ENCODE assay signal across 22 cellular contexts in the genomic region with DNA sequence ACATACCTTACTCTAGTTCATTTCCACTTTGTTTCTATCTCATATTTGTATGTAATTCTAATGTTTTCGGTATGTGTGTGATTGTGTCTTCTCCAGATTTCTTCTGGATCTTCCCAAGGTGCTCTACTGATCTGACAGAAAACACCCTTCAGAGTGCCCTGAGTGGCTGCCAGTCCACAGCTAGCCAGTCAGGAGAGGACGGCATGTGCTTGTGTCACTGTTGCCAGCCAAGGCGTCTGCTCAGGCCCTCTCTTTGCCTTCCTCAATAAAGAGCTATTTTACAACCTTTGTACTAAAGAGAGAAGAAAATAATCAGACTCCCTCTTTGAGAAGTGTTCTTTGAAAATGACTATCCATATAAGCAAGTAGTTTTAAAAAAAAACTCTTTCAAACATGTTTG. TPM values are rescaled to one million over a fixed set of nuclear protein-coding genes. Genes with fewer than 3 reads are reported as not detected.
DNase-seq lines count a peak whose midpoint lies in the region; ATAC-seq, FAIRE-seq and TF ChIP-seq lines count a peak whose summit lies in the region.
"Had no signal": no experiment of that assay in that cellular context is flagged by ENCODE, and none has a peak within 500 bp of the region (broad histone marks: within the 10 kb centered on the region; RNA-seq: fewer than 3 reads in every experiment).

No MANE protein-coding gene starts in this region.

- H2AK5ac ChIP-seq in H1 (ENCODE audit: low read depth, low read length): no peak overlapping the region

- peaks cover 9% of the 10 kb centered on the region for H3K4me1 Mint-ChIP-seq in glutamatergic neuron (ENCODE audit: low read depth, unreplicated experiment)

- no peak for TF ChIP-seq POLR2A in H1 (IDR thresholded peaks at IDR 0.05; ENCODE audit: control extremely low read depth in 1 of 2, low read depth in 2 of 2, low read length in 2 of 2)
- no peak for TF ChIP-seq POLR2A in sigmoid colon (IDR thresholded peaks at IDR 0.05)

- H3K27ac ChIP-seq in H1 (ENCODE audit: low read depth, low read length): no peak overlapping the region
- peak overlapping the region in 3 of 4 donors; percentile 53 to 63 (median 60) for H3K27ac ChIP-seq in sigmoid colon
- H3K27ac ChIP-seq in OCI-LY7 (ENCODE audit: low read depth, low read length, poor library complexity, severe bottlenecking): no peak overlapping the region
- H3K27ac ChIP-seq in A673 (ENCODE audit: low read depth, low read length, poor library complexity, severe bottlenecking): no peak overlapping the region
- H3K27ac ChIP-seq: 22Rv1, Peyer's patch had no signal

- H3K4me2 ChIP-seq in H1 (ENCODE audit: insufficient read depth in 1 of 2, low read depth in 2 of 2, low read length in 2 of 2) (no peak overlapping the region), OCI-LY7 (ENCODE audit: low read length) (no peak overlapping the region)

- H2AFZ ChIP-seq in H1 (ENCODE audit: low read length): no peak overlapping the region
- no peak overlapping the region for H2AFZ ChIP-seq in OCI-LY7 (ENCODE audit: low read length)

- no peak overlapping the region for H3K4me3 Mint-ChIP-seq in glutamatergic neuron (ENCODE audit: unreplicated experiment)
- H3K4me3 Mint-ChIP-seq: CD4-positive, CD25-positive, alpha-beta regulatory T cell; T-cell had no signal

- intact Hi-C loops in sigmoid colon (cut with DNase I): no loop called here
- intact Hi-C loops in OCI-LY7 (cut with micrococcal nuclease; ENCODE audit: unreplicated experiment): no loop called here
- intact Hi-C loops in A673 (cut with micrococcal nuclease; ENCODE audit: unreplicated experiment): no loop called here

- H3K79me1 ChIP-seq in H1 (ENCODE audit: low read depth, low read length): no peaks in the 10 kb centered on the region

- H4K20me1 ChIP-seq in H1 (replicated peaks in 1 of 2; ENCODE audit: control insufficient read depth in 1 of 2, insufficient read depth in 2 of 2, low read length in 2 of 2) (peaks cover 0 to 5% of the 10 kb centered on the region in 2 experiments), OCI-LY7 (ENCODE audit: insufficient read depth, low read length) (no peaks in the 10 kb centered on the region)

- no peak overlapping the region for H3K9ac ChIP-seq in H1 (replicated peaks in 1 of 4; ENCODE audit: extremely low read depth in 1 of 4, low read depth in 3 of 4, low read length in 3 of 4)

- H3K9me3 ChIP-seq in H1 (ENCODE audit: insufficient read depth in 2 of 2, low read depth in 1 of 2, low read length in 1 of 2): no peaks in the 10 kb centered on the region
- no peaks in the 10 kb centered on the region for H3K9me3 ChIP-seq in sigmoid colon
- no peaks in the 10 kb centered on the region for H3K9me3 ChIP-seq in OCI-LY7 (ENCODE audit: low read length)
- no peaks in the 10 kb centered on the region for H3K9me3 ChIP-seq in A673 (ENCODE audit: low read depth, low read length, poor library complexity, severe bottlenecking)
- H3K9me3 ChIP-seq: gastroesophageal sphincter, HAP-1, Peyer's patch had no signal

- no peaks in the 10 kb centered on the region for H3K23me2 ChIP-seq in H1 (ENCODE audit: low read depth, low read length)

- no peak overlapping the region for H2BK15ac ChIP-seq in H1 (ENCODE audit: low read length)

- no peak overlapping the region for H3K23ac ChIP-seq in H1 (ENCODE audit: insufficient read length)

- no peaks in the 10 kb centered on the region for H3K9me2 ChIP-seq in OCI-LY7 (ENCODE audit: insufficient read depth, low read length)

- H2BK12ac ChIP-seq in H1 (ENCODE audit: low read depth, low read length): no peak overlapping the region

- no peak overlapping the region for H3K18ac ChIP-seq in H1 (ENCODE audit: extremely low read depth, low read length)

- H3K79me2 ChIP-seq in H1 (ENCODE audit: control insufficient read depth in 1 of 2, insufficient read depth in 2 of 2, low read length in 2 of 2): peaks cover 0 to 5% of the 10 kb centered on the region in 2 experiments; a peak in 1 of 4 replicates
- no peaks in the 10 kb centered on the region for H3K79me2 ChIP-seq in OCI-LY7 (ENCODE audit: insufficient read depth, low read depth, low read length)

- FAIRE-seq in H1 (lab: Jason Lieb, UNC): no peak
- FAIRE-seq: endometrium, urothelium cell line had no signal

- TF ChIP-seq EP300 in H1 (IDR thresholded peaks at IDR 0.05; ENCODE audit: borderline replicate concordance in 1 of 2, low read depth in 2 of 2, low read length in 2 of 2): no peak
- no peak for TF ChIP-seq EP300 in sigmoid colon (IDR thresholded peaks at IDR 0.05)

- DNase-seq in DMS 273 (lab: John Stamatoyannopoulos, UW; ENCODE audit: unreplicated experiment) (peak; percentile 37), DMS 273 treated with DMSO at 0.1 percent for 48 hours (lab: John Stamatoyannopoulos, UW) (no peak), H1 (ENCODE audit: low read depth in 1 of 2, low spot score in 2 of 2) (no peak), sigmoid colon (no peak), OCI-LY7 (ENCODE audit: low spot score) (no peak), glutamatergic neuron (no peak), A673 (ENCODE audit: low spot score) (no peak)
- DNase-seq: activated CD8-positive, alpha-beta memory T cell treated with anti-CD3 and anti-CD28 coated beads, Interleukin-2, amount 50 U/mL, for 4 hours; CD4-positive, CD25-positive, alpha-beta regulatory T cell; islet precursor cell; NCI-H1694; NCI-H524; Peyer's patch; stimulated activated CD4-positive, alpha-beta T cell treated with anti-CD3 and anti-CD28 coated beads, Interleukin-2, amount 100 ng/mL, for 48 hours; T-cell had no signal

- no peak overlapping the region for H3K4ac ChIP-seq in H1 (replicated peaks; ENCODE audit: insufficient read length, low read depth, low read length)

- H3K56ac ChIP-seq in H1 (replicated peaks; ENCODE audit: insufficient read length, low read depth, low read length): no peak overlapping the region

- no peak overlapping the region for H4K5ac ChIP-seq in H1 (ENCODE audit: insufficient read length, low read depth, low read length)

- peak; percentile 42 for ATAC-seq in HG02852 (IDR thresholded peaks at IDR 0.05; ENCODE audit: unreplicated experiment)
- ATAC-seq: activated naive CD4-positive, alpha-beta T cell treated with anti-CD3 and anti-CD28 coated beads, Interleukin-2, amount 50 U/mL, for 72 hours; gastroesophageal sphincter; T-cell had no signal

- H3K27ac Mint-ChIP-seq in glutamatergic neuron (ENCODE audit: unreplicated experiment): no peak overlapping the region
- H3K27ac Mint-ChIP-seq: activated naive CD4-positive, alpha-beta T cell treated with anti-CD3 and anti-CD28 coated beads, Interleukin-2, amount 50 U/mL, for 72 hours; T-cell had no signal

- no peak overlapping the region for H3K4me3 ChIP-seq in H1 (ENCODE audit: extremely low read depth in 1 of 4, insufficient read depth in 2 of 4, low read depth in 3 of 4, low read length in 4 of 4)
- H3K4me3 ChIP-seq in sigmoid colon: no peak overlapping the region
- H3K4me3 ChIP-seq in OCI-LY7 (ENCODE audit: low read depth, low read length, poor library complexity, severe bottlenecking): no peak overlapping the region
- H3K4me3 ChIP-seq in A673 (ENCODE audit: low read depth, low read length, poor library complexity, severe bottlenecking): no peak overlapping the region
- H3K4me3 ChIP-seq: gastroesophageal sphincter, HAP-1, Peyer's patch had no signal

- H4K91ac ChIP-seq in H1 (replicated peaks; ENCODE audit: insufficient read length, low read length): no peak overlapping the region

- no peak overlapping the region for H2BK20ac ChIP-seq in H1 (ENCODE audit: low read length)

- H3K4me1 ChIP-seq in H1 (replicated peaks in 1 of 4; ENCODE audit: control insufficient read depth in 3 of 4, insufficient read depth in 4 of 4, low read length in 3 of 4) (peaks cover 0 to 8% (median 3%) of the 10 kb centered on the region in 4 experiments; a peak in 4 of 7 replicates), sigmoid colon (peaks cover 0 to 51% (median 33%) of the 10 kb centered on the region in 4 donors), OCI-LY7 (ENCODE audit: insufficient read depth, low read length, poor library complexity, severe bottlenecking) (peaks cover 5% of the 10 kb centered on the region), A673 (ENCODE audit: insufficient read depth, low read length, poor library complexity, severe bottlenecking) (no peaks in the 10 kb centered on the region)
- H3K4me1 ChIP-seq: HAP-1, Peyer's patch had no signal

- no peak overlapping the region for H2BK120ac ChIP-seq in H1 (replicated peaks; ENCODE audit: low read depth, low read length)

- TF ChIP-seq CTCF in H1 (IDR thresholded peaks at IDR 0.05; ENCODE audit: control extremely low read depth in 1 of 3, insufficient read depth in 1 of 3, low read depth in 1 of 3, low read length in 3 of 3) (no peak), sigmoid colon (IDR thresholded peaks at IDR 0.05) (no peak), OCI-LY7 (conservative IDR thresholded peaks at IDR 0.05; ENCODE audit: low read length) (no peak), glutamatergic neuron (IDR thresholded peaks at IDR 0.05; ENCODE audit: partially characterized antibody, unreplicated experiment) (no peak), A673 (conservative IDR thresholded peaks at IDR 0.05; ENCODE audit: low read depth, low read length) (no peak)

- POLR2A ChIA-PET in H1 (lab: Charles Lee; ENCODE audit: partially characterized antibody) (no interaction called here), OCI-LY7 (lab: Charles Lee) (no interaction called here), A673 (lab: Charles Lee; ENCODE audit: low non-redundant PET) (no interaction called here)

- H4K8ac ChIP-seq in H1 (ENCODE audit: extremely low read depth, insufficient read depth, low read length): no peak overlapping the region

- H3K9me3 Mint-ChIP-seq in glutamatergic neuron (ENCODE audit: unreplicated experiment): no peaks in the 10 kb centered on the region
- H3K9me3 Mint-ChIP-seq: activated naive CD4-positive, alpha-beta T cell treated with anti-CD3 and anti-CD28 coated beads, Interleukin-2, amount 50 U/mL, for 72 hours; CD4-positive, CD25-positive, alpha-beta regulatory T cell; T-cell had no signal

- no peak overlapping the region for H3K14ac ChIP-seq in H1 (ENCODE audit: insufficient read length)

- CTCF ChIA-PET in H1 (lab: Charles Lee; ENCODE audit: partially characterized antibody): interaction anchor here (0.7 to 1.6 kb wide), 2 partner anchors 11 to 1949 kb away, joined by 4 read pairs; no protein-coding TSS in a partner anchor
- CTCF ChIA-PET in OCI-LY7 (lab: Charles Lee; ENCODE audit: unreplicated experiment): no interaction called here
- CTCF ChIA-PET in A673 (lab: Charles Lee): no interaction called here

- H3K36me3 ChIP-seq in H1 (ENCODE audit: control insufficient read depth in 2 of 4, insufficient read depth in 4 of 4, low read length in 3 of 4): no peaks in the 10 kb centered on the region
- H3K36me3 ChIP-seq in sigmoid colon: no peaks in the 10 kb centered on the region
- no peaks in the 10 kb centered on the region for H3K36me3 ChIP-seq in OCI-LY7 (ENCODE audit: insufficient read depth, low read length)
- no peaks in the 10 kb centered on the region for H3K36me3 ChIP-seq in A673 (ENCODE audit: insufficient read depth, low read length, poor library complexity, severe bottlenecking)
- H3K36me3 ChIP-seq: gastroesophageal sphincter, HAP-1, Peyer's patch had no signal

- no peaks in the 10 kb centered on the region for H3K36me3 Mint-ChIP-seq in glutamatergic neuron (ENCODE audit: unreplicated experiment)
- H3K36me3 Mint-ChIP-seq: T-cell had no signal

- BruUV-seq in OCI-LY7 (replicated peaks; lab: Mats Ljungman, UMichigan) (no TSS peak), A673 (replicated peaks; lab: Mats Ljungman, UMichigan) (no TSS peak)

- no peak for TF ChIP-seq RAD21 in H1 (IDR thresholded peaks at IDR 0.05 in 1 of 2, conservative IDR thresholded peaks at IDR 0.05 in 1 of 2; ENCODE audit: low read depth in 2 of 2, low read length in 2 of 2)

- H3K27me3 ChIP-seq in H1 (replicated peaks in 1 of 4; ENCODE audit: control insufficient read depth in 3 of 4, extremely low read depth in 1 of 4, insufficient read depth in 3 of 4, low read length in 3 of 4): no peaks in the 10 kb centered on the region
- no peaks in the 10 kb centered on the region for H3K27me3 ChIP-seq in sigmoid colon
- H3K27me3 ChIP-seq in A673 (replicated peaks; ENCODE audit: insufficient read depth, low read depth, low read length, poor library complexity): no peaks in the 10 kb centered on the region
- H3K27me3 ChIP-seq: gastroesophageal sphincter, Peyer's patch had no signal

- H3K27me3 Mint-ChIP-seq in glutamatergic neuron (ENCODE audit: unreplicated experiment): no peaks in the 10 kb centered on the region
- H3K27me3 Mint-ChIP-seq: CD4-positive, CD25-positive, alpha-beta regulatory T cell had no signal

- no peak overlapping the region for H2BK5ac ChIP-seq in H1 (ENCODE audit: low read depth, low read length)

- 75% methylated on average over 3 of the region's 3 CpGs; no CpG with 5 or more reads in 1 of the 2 experiments for WGBS in H1 (ENCODE audit: extremely low coverage in 1 of 2, insufficient coverage in 1 of 2, insufficient read length in 1 of 2, insufficient replicate concordance in 2 of 2, low coverage in 1 of 2, low lambda C conversion rate in 2 of 2, missing lambda C conversion rate in 1 of 2), 2 experiments
- WGBS in sigmoid colon, 2 donors: 33 to 65% methylated on average over 3 of the region's 3 CpGs

RNA-seq across cellular contexts. Expression of gene CD99L2, which starts 29.0 kb away (rescaled TPM):
- total RNA-seq in H1 (2021; fragmentation: NEBNext Ultra II Directional; extraction: Animal tissue kit (Norgen Biotek cat#: 25700)): 6.6 and 8.5 TPM in 2 replicates
- polyA plus RNA-seq in H1 (2011; rRNA removed) (8.0 and 12.1 TPM in 2 replicates), sigmoid colon (10 to 100 TPM in 1 of 3 donors, 1 to 10 TPM in 2; 4.8 to 20.0 (median 4.9) TPM)
- 11.3 TPM for polyA plus RNA-seq in H1 (2011; cell fraction: cytosol; rRNA removed)
- polyA plus RNA-seq in H1 (2011; cell fraction: nucleus; rRNA removed): 25.1 TPM
- 6.4 to 8.1 TPM (median 7.9 TPM) in 4 replicates for polyA plus RNA-seq in H1 (2012, experiment 1 of 2)
- polyA plus RNA-seq in H1 (2012, experiment 2 of 2): 4.8 TPM
- 5.3 TPM for polyA plus RNA-seq in H1 (2013, experiment 1 of 2)
- polyA plus RNA-seq in H1 (2013, experiment 2 of 2): 5.3 TPM
- 7.2 and 9.6 TPM in 2 replicates for polyA minus RNA-seq in H1 (2011; rRNA and poly(A)+ RNA removed)
- polyA minus RNA-seq in H1 (2011; cell fraction: cytosol; rRNA and poly(A)+ RNA removed): 3.2 TPM
- polyA minus RNA-seq in H1 (2011; cell fraction: nucleus; rRNA and poly(A)+ RNA removed): 18.3 TPM
- total RNA-seq in sigmoid colon (10 to 100 TPM; 55.8 to 62.6 (median 59.5) TPM), OCI-LY7 (2022) (12.3 and 13.8 TPM in 2 replicates), glutamatergic neuron (ENCODE audit: unreplicated experiment) (49.9 TPM), A673 (2021) (29.5 and 34.1 TPM in 2 replicates)
- total RNA-seq in OCI-LY7 (2014; rRNA removed; shearing (Covaris generic)): 5.6 and 5.9 TPM in 2 replicates

Comparison
In these comparisons a context has a peak if more than half of its experiments do, and no peak if none do; other contexts are left out.
1. H3K27ac ChIP-seq: peak in sigmoid colon (3 of 4); none in H1 (single experiment), OCI-LY7 (single experiment) and A673 (single experiment).